ENCODE assay signal across 15 cellular contexts in the genomic region with DNA sequence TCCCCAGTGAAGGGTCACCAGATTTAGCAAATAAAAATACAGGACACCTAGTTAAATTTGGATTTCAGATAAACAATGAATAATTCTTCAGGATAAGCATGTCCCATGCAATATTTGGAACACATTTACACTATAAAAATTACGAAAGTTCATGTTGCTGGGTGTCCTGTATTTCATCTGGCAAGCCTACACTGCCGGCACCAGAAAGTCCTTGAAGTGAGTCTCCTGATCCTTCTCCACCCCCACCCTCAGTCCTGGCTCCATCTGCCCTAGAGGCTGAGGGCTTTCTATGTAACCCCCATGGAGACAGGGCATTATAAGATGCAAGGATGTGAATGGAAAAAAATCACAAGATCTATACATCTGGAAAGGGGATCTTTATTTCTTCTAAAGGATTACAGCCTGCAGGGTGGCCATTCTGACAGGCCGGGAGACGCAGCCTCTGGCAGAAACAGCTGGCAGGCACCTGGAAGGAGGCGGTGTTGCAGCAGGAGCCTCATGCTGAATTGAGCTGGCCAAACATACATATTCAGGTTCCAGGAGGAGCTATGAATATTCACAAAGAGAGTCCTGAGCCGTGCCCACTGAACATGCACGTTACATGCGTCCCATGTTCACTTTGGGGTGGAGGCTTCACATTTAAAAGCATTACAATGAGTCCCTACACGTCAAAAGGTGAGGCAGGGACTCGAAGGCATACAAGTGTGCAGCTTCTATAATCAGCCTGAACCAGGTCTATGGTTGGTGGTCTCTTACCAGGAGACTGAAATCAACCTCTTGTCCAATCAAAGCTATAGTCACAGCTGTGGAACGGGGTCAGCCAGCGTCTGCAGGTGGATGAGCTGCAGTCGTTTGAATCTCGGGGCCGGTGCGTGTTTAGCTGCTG.
DNase-seq lines count a peak whose midpoint lies in the region; ATAC-seq, FAIRE-seq and TF ChIP-seq lines count a peak whose summit lies in the region.
"Had no signal": no experiment of that assay in that cellular context is flagged by ENCODE, and none has a peak within 500 bp of the region (broad histone marks: within the 10 kb centered on the region; RNA-seq: fewer than 3 reads in every experiment).

No MANE protein-coding gene starts in this region.

- peak; percentile 14 for ATAC-seq in WTC11
- no peak for ATAC-seq in SK-N-SH treated with all-trans-retinoic acid at 6 μM for 48 hours
- ATAC-seq in stimulated activated naive CD8-positive, alpha-beta T cell treated with anti-CD3 and anti-CD28 coated beads, Interleukin-15, amount 100 ng/mL, for 72 hours, result no peak

- peak overlapping the region; percentile 9 for H2AFZ ChIP-seq in parathyroid adenoma

- no peaks in the 10 kb centered on the region for H3K27me3 ChIP-seq in Caco-2 (replicated peaks; ENCODE audit: control insufficient read depth, insufficient read depth, low read length)
- no peaks in the 10 kb centered on the region for H3K27me3 ChIP-seq in parathyroid adenoma (ENCODE audit: control insufficient read depth, insufficient read depth, low read length)

- H3K4me3 Mint-ChIP-seq in Caco-2 (ENCODE audit: unreplicated experiment) (peak overlapping the region; percentile 49), WTC11 (no peak overlapping the region)
- peak overlapping the region in 1 of 2 donors; percentile 41 for H3K4me3 Mint-ChIP-seq in stimulated activated naive CD8-positive, alpha-beta T cell treated with anti-CD3 and anti-CD28 coated beads, Interleukin-15, amount 100 ng/mL, for 72 hours
- H3K4me3 Mint-ChIP-seq: activated naive CD4-positive, alpha-beta T cell treated with anti-CD3 and anti-CD28 coated beads, Interleukin-2, amount 50 U/mL, for 24 hours; central memory CD8-positive, alpha-beta T cell had no signal

- no peak for FAIRE-seq in HTR-8/SVneo (lab: Jason Lieb, UNC)
- FAIRE-seq: G401.6 had no signal

- TF ChIP-seq CTCF in Caco-2 (IDR thresholded peaks at IDR 0.05; ENCODE audit: insufficient read depth in 1 of 2, low read depth in 1 of 2, low read length in 1 of 2, severe bottlenecking in 1 of 2, unreplicated experiment in 1 of 2) (no peak), WTC11 (IDR thresholded peaks at IDR 0.05) (no peak), parathyroid adenoma (IDR thresholded peaks at IDR 0.05) (no peak)

- H3K4me1 ChIP-seq in Caco-2, result no peaks in the 10 kb centered on the region
- peaks cover 58% of the 10 kb centered on the region for H3K4me1 ChIP-seq in parathyroid adenoma
- H3K4me1 ChIP-seq: HAP-1 had no signal

- no peaks in the 10 kb centered on the region for H3K36me3 Mint-ChIP-seq in Caco-2 (ENCODE audit: insufficient read depth, unreplicated experiment)
- H3K36me3 Mint-ChIP-seq in WTC11, result peaks cover 3% of the 10 kb centered on the region; the same call in 1 of the 2 replicates
- H3K36me3 Mint-ChIP-seq: activated naive CD4-positive, alpha-beta T cell treated with anti-CD3 and anti-CD28 coated beads, Interleukin-2, amount 50 U/mL, for 24 hours had no signal

- H3K9me3 Mint-ChIP-seq in Caco-2 (ENCODE audit: unreplicated experiment), result no peaks in the 10 kb centered on the region
- peaks cover 4% of the 10 kb centered on the region for H3K9me3 Mint-ChIP-seq in WTC11
- H3K9me3 Mint-ChIP-seq in stimulated activated naive CD8-positive, alpha-beta T cell treated with anti-CD3 and anti-CD28 coated beads, Interleukin-15, amount 100 ng/mL, for 72 hours, result no peaks in the 10 kb centered on the region
- H3K9me3 Mint-ChIP-seq: activated naive CD4-positive, alpha-beta T cell treated with anti-CD3 and anti-CD28 coated beads, Interleukin-2, amount 50 U/mL, for 24 hours; central memory CD8-positive, alpha-beta T cell had no signal

- peak overlapping the region; percentile 6 for H3K27ac Mint-ChIP-seq in Caco-2 (ENCODE audit: unreplicated experiment)
- no peak overlapping the region; the same call in 1 of the 2 replicates for H3K27ac Mint-ChIP-seq in WTC11
- peak overlapping the region in 1 of 2 donors; percentile 63 for H3K27ac Mint-ChIP-seq in stimulated activated naive CD8-positive, alpha-beta T cell treated with anti-CD3 and anti-CD28 coated beads, Interleukin-15, amount 100 ng/mL, for 72 hours
- H3K27ac Mint-ChIP-seq: activated naive CD4-positive, alpha-beta T cell treated with anti-CD3 and anti-CD28 coated beads, Interleukin-2, amount 50 U/mL, for 24 hours had no signal

- H3K4me3 ChIP-seq in Caco-2 (ENCODE audit: low read depth, low read length) (no peak overlapping the region; the same call in 1 of the 2 replicates), parathyroid adenoma (ENCODE audit: low read depth, low read length) (no peak overlapping the region)
- H3K4me3 ChIP-seq: HAP-1 had no signal

- H3K4me2 ChIP-seq in parathyroid adenoma (ENCODE audit: low read length), result no peak overlapping the region

- CTCF ChIA-PET in Caco-2 (lab: Charles Lee) (no interaction called here), WTC11 (lab: Charles Lee) (interaction anchor here (0.8 to 2.2 kb wide), 6 partner anchors 9 to 149 kb away, joined by 3 to 10 read pairs (median 3); no protein-coding TSS in a partner anchor)

- no peaks in the 10 kb centered on the region for H3K79me2 ChIP-seq in parathyroid adenoma

- H3K27me3 Mint-ChIP-seq in Caco-2 (ENCODE audit: insufficient read depth, unreplicated experiment) (no peaks in the 10 kb centered on the region), WTC11 (ENCODE audit: low read depth) (no peaks in the 10 kb centered on the region; the same call in 1 of the 2 replicates)
- peaks cover 83% of the 10 kb centered on the region for H3K27me3 Mint-ChIP-seq in stimulated activated naive CD8-positive, alpha-beta T cell treated with anti-CD3 and anti-CD28 coated beads, Interleukin-15, amount 100 ng/mL, for 72 hours

- no peak for DNase-seq in Caco-2
- peak; percentile 26 for DNase-seq in NCI-H128 (lab: John Stamatoyannopoulos, UW; ENCODE audit: unreplicated experiment)
- no peak for DNase-seq in WTC11 (ENCODE audit: low spot score)
- DNase-seq in stimulated activated naive CD8-positive, alpha-beta T cell treated with anti-CD3 and anti-CD28 coated beads, Interleukin-15, amount 100 ng/mL, for 72 hours, result no peak
- no peak for DNase-seq in GDM1 (lab: John Stamatoyannopoulos, UW)
- DNase-seq in HTR-8/SVneo (ENCODE audit: insufficient read length, low spot score), result no peak
- DNase-seq: NCI-H446 treated with DMSO at 0.1 percent for 48 hours; stimulated activated CD4-positive, alpha-beta T cell treated with anti-CD3 and anti-CD28 coated beads, Interleukin-2, amount 100 ng/mL, for 24 hours had no signal

- BruUV-seq in Caco-2 (replicated peaks; lab: Mats Ljungman, UMichigan), result no TSS peak

- no peaks in the 10 kb centered on the region for H3K36me3 ChIP-seq in Caco-2 (ENCODE audit: control insufficient read depth, insufficient read depth, low read length)
- H3K36me3 ChIP-seq in parathyroid adenoma (ENCODE audit: control insufficient read depth, insufficient read depth, low read length), result no peaks in the 10 kb centered on the region
- H3K36me3 ChIP-seq: HAP-1 had no signal

- H3K4me1 Mint-ChIP-seq in Caco-2 (ENCODE audit: low read depth, unreplicated experiment) (peaks cover 7% of the 10 kb centered on the region), WTC11 (peaks cover 49% of the 10 kb centered on the region)
- H3K4me1 Mint-ChIP-seq in stimulated activated naive CD8-positive, alpha-beta T cell treated with anti-CD3 and anti-CD28 coated beads, Interleukin-15, amount 100 ng/mL, for 72 hours, result peaks cover 64% of the 10 kb centered on the region

- no peak overlapping the region for H3K9ac ChIP-seq in parathyroid adenoma

- POLR2A ChIA-PET in Caco-2 (lab: Charles Lee), result no interaction called here
- POLR2A ChIA-PET in WTC11 (lab: Charles Lee), result interaction anchor here (1.2 kb wide), 1 partner anchor 16 kb away, joined by 6 read pairs; no protein-coding TSS in a partner anchor

- H3K9me3 ChIP-seq in Caco-2 (no peaks in the 10 kb centered on the region), parathyroid adenoma (ENCODE audit: control insufficient read depth, low read length) (no peaks in the 10 kb centered on the region)
- H3K9me3 ChIP-seq: HAP-1 had no signal

- intact Hi-C loops in Caco-2 (cut with micrococcal nuclease; ENCODE audit: unreplicated experiment), result no loop called here

- H3K27ac ChIP-seq in parathyroid adenoma, result peak overlapping the region; percentile 88
- H3K27ac ChIP-seq: epithelial cell of prostate had no signal

TF ChIP-seq in WTC11, 78 proteins besides CTCF, POLR2A, EP300 and RAD21:
- TF ChIP-seq, protein P1, sequence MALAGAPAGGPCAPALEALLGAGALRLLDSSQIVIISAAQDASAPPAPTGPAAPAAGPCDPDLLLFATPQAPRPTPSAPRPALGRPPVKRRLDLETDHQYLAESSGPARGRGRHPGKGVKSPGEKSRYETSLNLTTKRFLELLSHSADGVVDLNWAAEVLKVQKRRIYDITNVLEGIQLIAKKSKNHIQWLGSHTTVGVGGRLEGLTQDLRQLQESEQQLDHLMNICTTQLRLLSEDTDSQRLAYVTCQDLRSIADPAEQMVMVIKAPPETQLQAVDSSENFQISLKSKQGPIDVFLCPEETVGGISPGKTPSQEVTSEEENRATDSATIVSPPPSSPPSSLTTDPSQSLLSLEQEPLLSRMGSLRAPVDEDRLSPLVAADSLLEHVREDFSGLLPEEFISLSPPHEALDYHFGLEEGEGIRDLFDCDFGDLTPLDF (CRISPR knock-in tag; IDR thresholded peaks at IDR 0.05), result no peak
- TF ChIP-seq ESRRA (CRISPR knock-in tag; IDR thresholded peaks at IDR 0.05; ENCODE audit: borderline replicate concordance) (no peak), ZNF423 (CRISPR knock-in tag; IDR thresholded peaks at IDR 0.05) (no peak), RORB (CRISPR knock-in tag; IDR thresholded peaks at IDR 0.05) (no peak)

TF ChIP-seq in SK-N-SH treated with all-trans-retinoic acid at 6 μM for 48 hours, 23 proteins besides CTCF, POLR2A, EP300 and RAD21:
- TF ChIP-seq ZFP3 (CRISPR knock-in tag; IDR thresholded peaks at IDR 0.05) (no peak), ZNF8 (CRISPR knock-in tag; IDR thresholded peaks at IDR 0.05) (no peak), PPARA (CRISPR knock-in tag; IDR thresholded peaks at IDR 0.05; ENCODE audit: borderline replicate concordance) (no peak), ZC3H10 (CRISPR knock-in tag; IDR thresholded peaks at IDR 0.05) (no peak)
- TF ChIP-seq, protein P2, sequence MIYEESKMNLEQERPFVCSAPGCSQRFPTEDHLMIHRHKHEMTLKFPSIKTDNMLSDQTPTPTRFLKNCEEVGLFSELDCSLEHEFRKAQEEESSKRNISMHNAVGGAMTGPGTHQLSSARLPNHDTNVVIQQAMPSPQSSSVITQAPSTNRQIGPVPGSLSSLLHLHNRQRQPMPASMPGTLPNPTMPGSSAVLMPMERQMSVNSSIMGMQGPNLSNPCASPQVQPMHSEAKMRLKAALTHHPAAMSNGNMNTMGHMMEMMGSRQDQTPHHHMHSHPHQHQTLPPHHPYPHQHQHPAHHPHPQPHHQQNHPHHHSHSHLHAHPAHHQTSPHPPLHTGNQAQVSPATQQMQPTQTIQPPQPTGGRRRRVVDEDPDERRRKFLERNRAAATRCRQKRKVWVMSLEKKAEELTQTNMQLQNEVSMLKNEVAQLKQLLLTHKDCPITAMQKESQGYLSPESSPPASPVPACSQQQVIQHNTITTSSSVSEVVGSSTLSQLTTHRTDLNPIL (CRISPR knock-in tag; IDR thresholded peaks at IDR 0.05; ENCODE audit: low read depth), result no peak
